Comparison of ENCODE assay signal across 25 cellular contexts in the genomic region with DNA sequence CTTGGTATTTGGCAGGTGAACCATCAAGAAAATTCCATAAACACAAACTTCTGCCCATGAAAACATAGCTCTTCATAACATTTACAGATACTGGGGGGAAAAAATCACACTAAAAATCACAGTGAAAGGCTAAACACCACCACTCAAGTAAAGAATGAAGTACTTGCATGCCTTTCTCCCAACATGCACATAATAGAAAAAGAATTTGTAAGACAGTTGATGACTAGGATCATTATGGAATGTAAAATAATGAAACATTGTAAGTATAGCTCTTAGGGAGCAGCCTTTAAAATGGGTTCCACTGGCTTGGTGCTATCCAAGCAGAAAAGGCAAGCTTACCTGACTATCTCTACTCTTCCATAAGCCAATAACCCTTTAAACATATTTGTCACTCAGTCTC.
"Had no signal": no experiment of that assay in that cellular context is flagged by ENCODE, and none has a peak within 500 bp of the region (broad histone marks: within the 10 kb centered on the region; RNA-seq: fewer than 3 reads in every experiment).

No MANE protein-coding gene starts in this region.

- DNase-seq: activated B cell treated with CpG ODN at 0.5 μM for 24 hours; activated CD4-positive, alpha-beta memory T cell treated with anti-CD3 and anti-CD28 coated beads, Interleukin-2, amount 10 ng/mL, durations not matched to agents 7 days and 5 days; activated CD4-positive, alpha-beta T cell treated with anti-CD3 and anti-CD28 coated beads for 1 hour; activated CD4-positive, alpha-beta T cell treated with anti-CD3 and anti-CD28 coated beads, Interleukin-2, amount 10 ng/mL, durations not matched to agents 7 days and 5 days; activated gamma-delta T cell; activated naive CD4-positive, alpha-beta T cell treated with anti-CD3 and anti-CD28 coated beads for 36 hours; activated T-cell treated with anti-CD3 and anti-CD28 coated beads for 4 hours; activated T-cell treated with anti-CD3 and anti-CD28 coated beads, Interleukin-2, amount 50 U/mL, for 48 hours; anterior cingulate cortex; body of pancreas; NCI-H1105 treated with DMSO at 0.1 percent for 48 hours; NCI-H1436 treated with DMSO at 0.1 percent for 48 hours; NCI-H187; NCI-H2081; NCI-H510A treated with DMSO at 0.1 percent for 48 hours; NCI-H69; NK-92 treated with Interleukin-12 subunit alpha and Interleukin-12 subunit beta, amount 100 ng/mL, for 24 hours; OCI-M1; RPMI8226; T-cell; T-helper 2 cell; T1000 had no signal

- H3K4me3 Mint-ChIP-seq: activated B cell treated with CpG ODN at 0.5 μM for 24 hours; activated CD4-positive, alpha-beta memory T cell treated with anti-CD3 and anti-CD28 coated beads, Interleukin-2, amount 10 ng/mL, durations not matched to agents 7 days and 5 days; activated CD4-positive, alpha-beta T cell treated with anti-CD3 and anti-CD28 coated beads, Interleukin-2, amount 10 ng/mL, durations not matched to agents 7 days and 5 days; activated naive CD4-positive, alpha-beta T cell treated with anti-CD3 and anti-CD28 coated beads for 36 hours; activated naive CD8-positive, alpha-beta T cell; activated T-helper 17 cell treated with anti-CD3 and anti-CD28 coated beads, Interleukin-2, amount 50 U/mL, for 72 hours; central memory CD8-positive, alpha-beta T cell; T-cell had no signal

- H3K36me3 Mint-ChIP-seq: activated naive CD8-positive, alpha-beta T cell; T-cell had no signal

- H3K4me1 Mint-ChIP-seq: activated B cell treated with CpG ODN at 0.5 μM for 24 hours; activated CD4-positive, alpha-beta memory T cell treated with anti-CD3 and anti-CD28 coated beads, Interleukin-2, amount 10 ng/mL, durations not matched to agents 7 days and 5 days; activated CD4-positive, alpha-beta T cell treated with anti-CD3 and anti-CD28 coated beads, Interleukin-2, amount 10 ng/mL, durations not matched to agents 7 days and 5 days; activated T-helper 17 cell treated with anti-CD3 and anti-CD28 coated beads, Interleukin-2, amount 50 U/mL, for 72 hours; central memory CD8-positive, alpha-beta T cell; T-cell had no signal

- H3K27me3 Mint-ChIP-seq: activated B cell treated with CpG ODN at 0.5 μM for 24 hours; activated CD4-positive, alpha-beta memory T cell treated with anti-CD3 and anti-CD28 coated beads, Interleukin-2, amount 10 ng/mL, durations not matched to agents 7 days and 5 days; activated CD4-positive, alpha-beta T cell treated with anti-CD3 and anti-CD28 coated beads, Interleukin-2, amount 10 ng/mL, durations not matched to agents 7 days and 5 days; activated naive CD8-positive, alpha-beta T cell; activated T-helper 17 cell treated with anti-CD3 and anti-CD28 coated beads, Interleukin-2, amount 50 U/mL, for 72 hours; central memory CD8-positive, alpha-beta T cell; T-cell had no signal

- H3K9me3 Mint-ChIP-seq: activated B cell treated with CpG ODN at 0.5 μM for 24 hours; activated CD4-positive, alpha-beta memory T cell treated with anti-CD3 and anti-CD28 coated beads, Interleukin-2, amount 10 ng/mL, durations not matched to agents 7 days and 5 days; activated naive CD4-positive, alpha-beta T cell treated with anti-CD3 and anti-CD28 coated beads for 36 hours; central memory CD8-positive, alpha-beta T cell; T-cell had no signal

- H3K27ac Mint-ChIP-seq: activated B cell treated with CpG ODN at 0.5 μM for 24 hours; activated CD4-positive, alpha-beta memory T cell treated with anti-CD3 and anti-CD28 coated beads, Interleukin-2, amount 10 ng/mL, durations not matched to agents 7 days and 5 days; activated CD4-positive, alpha-beta T cell treated with anti-CD3 and anti-CD28 coated beads, Interleukin-2, amount 10 ng/mL, durations not matched to agents 7 days and 5 days; activated naive CD4-positive, alpha-beta T cell treated with anti-CD3 and anti-CD28 coated beads for 36 hours; activated naive CD8-positive, alpha-beta T cell; activated T-helper 17 cell treated with anti-CD3 and anti-CD28 coated beads, Interleukin-2, amount 50 U/mL, for 72 hours; T-cell had no signal
